ENCODE assay signal across 9 cellular contexts in the genomic region with DNA sequence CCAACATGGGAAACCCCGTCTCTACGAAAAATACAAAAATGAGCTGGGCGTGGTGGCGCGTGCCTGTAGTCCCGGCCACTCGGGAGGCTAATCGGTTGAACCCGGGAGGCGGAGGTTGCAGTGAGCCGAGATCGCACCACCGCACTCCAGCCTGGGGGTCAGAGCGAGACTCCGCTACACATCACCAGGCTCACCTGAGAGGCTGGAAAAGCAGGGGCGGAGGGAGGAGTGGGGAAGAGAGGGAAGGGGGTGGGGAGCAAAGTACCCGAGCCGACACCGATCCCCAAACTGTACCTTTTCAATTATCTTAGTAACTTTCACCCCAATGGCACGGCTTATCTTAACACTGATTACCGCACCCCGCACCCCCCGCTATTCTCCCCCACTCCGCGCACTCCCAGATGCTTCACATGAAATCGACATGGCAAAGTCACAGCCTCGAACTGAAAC. TPM values are rescaled to one million over a fixed set of nuclear protein-coding genes. Genes with fewer than 3 reads are reported as not detected.
A peak's percentile ranks its signal among the peaks of the same experiment; 100 is the strongest.
DNase-seq lines count a peak whose midpoint lies in the region; ATAC-seq and TF ChIP-seq lines count a peak whose summit lies in the region.
"Had no signal": no experiment of that assay in that cellular context is flagged by ENCODE, and none has a peak within 500 bp of the region (broad histone marks: within the 10 kb centered on the region; RNA-seq: fewer than 3 reads in every experiment).

No MANE protein-coding gene starts in this region.

- H3K4me1 Mint-ChIP-seq in dendritic cell treated with granulocyte-macrophage colony-stimulating factor and Interleukin-4, amounts not matched to agents 40 ng/mL and 50 ng/mL, for 4 days (ENCODE audit: low read depth): peaks cover 10% of the 10 kb centered on the region
- H3K4me1 Mint-ChIP-seq in naive B cell: peaks cover 9 to 18% (median 10%) of the 10 kb centered on the region in 3 donors

- DNase-seq in LNCaP clone FGC (ENCODE audit: low read depth): no peak
- DNase-seq in naive B cell: no peak
- no peak for DNase-seq in colonic mucosa
- DNase-seq in NCI-H1092 (lab: John Stamatoyannopoulos, UW): no peak

- no peak overlapping the region for H3K27ac ChIP-seq in ACC112 (ENCODE audit: low read depth, low read length)
- no peak overlapping the region for H3K27ac ChIP-seq in colonic mucosa

- H3K36me3 Mint-ChIP-seq in dendritic cell treated with granulocyte-macrophage colony-stimulating factor and Interleukin-4, amounts not matched to agents 40 ng/mL and 50 ng/mL, for 4 days (ENCODE audit: low read depth): no peaks in the 10 kb centered on the region
- H3K36me3 Mint-ChIP-seq in naive B cell: no peaks in the 10 kb centered on the region

- peaks cover 17% of the 10 kb centered on the region; the same call in 1 of the 2 replicates for H3K27me3 ChIP-seq in ACC112 (ENCODE audit: insufficient read depth, low read length)
- peaks cover 14% of the 10 kb centered on the region for H3K27me3 ChIP-seq in colonic mucosa

- no peaks in the 10 kb centered on the region for H3K9me3 Mint-ChIP-seq in dendritic cell treated with granulocyte-macrophage colony-stimulating factor and Interleukin-4, amounts not matched to agents 40 ng/mL and 50 ng/mL, for 4 days
- peaks cover 0 to 5% (median 0%) of the 10 kb centered on the region in 7 donors for H3K9me3 Mint-ChIP-seq in naive B cell

- no peaks in the 10 kb centered on the region for H3K79me2 ChIP-seq in ACC112 (ENCODE audit: control insufficient read depth, insufficient read depth, low read length, unreplicated experiment)

- intact Hi-C loops in dendritic cell treated with granulocyte-macrophage colony-stimulating factor and Interleukin-4, amounts not matched to agents 40 ng/mL and 50 ng/mL, for 4 days (cut with micrococcal nuclease): loop anchor here (2.0 to 10.0 kb wide), 4 partner anchors 284 to 616 kb away; partner anchors contain the start of gene IGF1R
- intact Hi-C loops in colonic mucosa (cut with DNase I): no loop called here

- H3K4me1 ChIP-seq in ACC112 (ENCODE audit: control insufficient read depth, insufficient read depth, low read length, unreplicated experiment) (no peaks in the 10 kb centered on the region), colonic mucosa (no peaks in the 10 kb centered on the region)

- H3K36me3 ChIP-seq in ACC112 (ENCODE audit: insufficient read depth, low read length): no peaks in the 10 kb centered on the region
- no peaks in the 10 kb centered on the region for H3K36me3 ChIP-seq in colonic mucosa

- peak overlapping the region; percentile 75 for H2AFZ ChIP-seq in ACC112 (ENCODE audit: low read length, unreplicated experiment)

- H3K9ac ChIP-seq in colonic mucosa (ENCODE audit: low read depth in 2 of 2, low read length in 2 of 2): peak overlapping the region in 1 of 2 donors; percentile 24

- H3K4me3 ChIP-seq in ACC112 (ENCODE audit: low read depth, low read length) (peak overlapping the region; percentile 79), LNCaP clone FGC (ENCODE audit: low read depth, low read length) (peak overlapping the region; percentile 43), colonic mucosa (no peak overlapping the region)

- no peaks in the 10 kb centered on the region for H3K9me3 ChIP-seq in colonic mucosa

- TF ChIP-seq CTCF in LNCaP clone FGC (IDR thresholded peaks at IDR 0.05; ENCODE audit: control insufficient read depth, extremely low read depth, insufficient read depth) (no peak), colonic mucosa (IDR thresholded peaks at IDR 0.05) (no peak)

- ATAC-seq in naive B cell (ENCODE audit: low read depth in 2 of 2) (no peak), GM21390 (IDR thresholded peaks at IDR 0.05; ENCODE audit: unreplicated experiment) (no peak), HG03342 (IDR thresholded peaks at IDR 0.05; ENCODE audit: unreplicated experiment) (no peak)

- peaks cover 59% of the 10 kb centered on the region for H3K27me3 Mint-ChIP-seq in dendritic cell treated with granulocyte-macrophage colony-stimulating factor and Interleukin-4, amounts not matched to agents 40 ng/mL and 50 ng/mL, for 4 days
- H3K27me3 Mint-ChIP-seq in naive B cell: peaks cover 24 to 66% (median 56%) of the 10 kb centered on the region in 3 donors

- no peak overlapping the region for H3K27ac Mint-ChIP-seq in dendritic cell treated with granulocyte-macrophage colony-stimulating factor and Interleukin-4, amounts not matched to agents 40 ng/mL and 50 ng/mL, for 4 days
- peak overlapping the region in 3 of 6 donors; percentile 6 to 30 (median 21) for H3K27ac Mint-ChIP-seq in naive B cell

- H3K4me3 Mint-ChIP-seq in dendritic cell treated with granulocyte-macrophage colony-stimulating factor and Interleukin-4, amounts not matched to agents 40 ng/mL and 50 ng/mL, for 4 days: peak overlapping the region; percentile 64
- peak overlapping the region; percentile 69 to 89 (median 79) for H3K4me3 Mint-ChIP-seq in naive B cell

RNA-seq across cellular contexts. Expression of gene SYNM, which starts 46.4 kb away (rescaled TPM):
- polyA plus RNA-seq in naive B cell (ENCODE audit: low read depth in 6 of 6): not detected
- 100 to 1,000 TPM in 1 of 2 donors, 1 to 10 TPM in 1; 3.3 to 108 TPM for total RNA-seq in colonic mucosa

RNA-seq across cellular contexts. Expression of gene PGPEP1L, which starts 50.9 kb away (rescaled TPM):
- polyA plus RNA-seq in naive B cell (ENCODE audit: low read depth in 6 of 6): not detected
- total RNA-seq in colonic mucosa: not detected
- total RNA-seq: M059J had no signal
